Comparison of ENCODE assay signal across 1 cellular context in the genomic region with DNA sequence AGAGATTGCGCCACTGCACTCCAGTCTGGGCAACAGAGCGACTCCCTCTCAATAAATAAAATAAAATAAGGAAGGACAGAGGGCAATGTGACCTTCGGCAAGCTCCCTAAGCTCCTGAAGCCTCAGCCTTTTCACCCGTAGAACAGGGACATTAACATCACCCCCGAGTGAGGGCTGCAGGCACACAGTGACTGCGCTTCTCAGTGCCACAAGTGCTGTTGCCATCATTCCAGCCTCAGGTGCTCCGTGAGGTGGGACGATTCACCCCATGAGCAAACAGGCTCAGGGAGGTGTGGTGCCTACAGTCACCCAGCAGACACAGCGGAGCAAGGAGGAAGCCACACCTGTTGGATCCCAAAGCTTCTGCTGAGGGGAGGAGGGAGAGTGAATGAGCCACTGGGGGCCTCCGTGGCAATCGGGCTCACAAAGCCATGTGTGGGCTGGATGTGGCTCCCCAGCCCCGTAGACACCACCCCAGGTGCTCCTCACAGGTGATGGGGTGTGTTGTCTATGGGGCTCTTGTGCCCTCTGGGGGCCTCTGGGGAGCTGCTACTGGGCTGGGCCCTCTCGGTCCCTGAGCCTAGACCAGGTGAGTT.
TF ChIP-seq lines count a peak whose summit lies in the region.

No MANE protein-coding gene starts in this region.

TF ChIP-seq in HepG2, 621 proteins besides CTCF, POLR2A, EP300 and RAD21:
- TF ChIP-seq, protein P1, sequence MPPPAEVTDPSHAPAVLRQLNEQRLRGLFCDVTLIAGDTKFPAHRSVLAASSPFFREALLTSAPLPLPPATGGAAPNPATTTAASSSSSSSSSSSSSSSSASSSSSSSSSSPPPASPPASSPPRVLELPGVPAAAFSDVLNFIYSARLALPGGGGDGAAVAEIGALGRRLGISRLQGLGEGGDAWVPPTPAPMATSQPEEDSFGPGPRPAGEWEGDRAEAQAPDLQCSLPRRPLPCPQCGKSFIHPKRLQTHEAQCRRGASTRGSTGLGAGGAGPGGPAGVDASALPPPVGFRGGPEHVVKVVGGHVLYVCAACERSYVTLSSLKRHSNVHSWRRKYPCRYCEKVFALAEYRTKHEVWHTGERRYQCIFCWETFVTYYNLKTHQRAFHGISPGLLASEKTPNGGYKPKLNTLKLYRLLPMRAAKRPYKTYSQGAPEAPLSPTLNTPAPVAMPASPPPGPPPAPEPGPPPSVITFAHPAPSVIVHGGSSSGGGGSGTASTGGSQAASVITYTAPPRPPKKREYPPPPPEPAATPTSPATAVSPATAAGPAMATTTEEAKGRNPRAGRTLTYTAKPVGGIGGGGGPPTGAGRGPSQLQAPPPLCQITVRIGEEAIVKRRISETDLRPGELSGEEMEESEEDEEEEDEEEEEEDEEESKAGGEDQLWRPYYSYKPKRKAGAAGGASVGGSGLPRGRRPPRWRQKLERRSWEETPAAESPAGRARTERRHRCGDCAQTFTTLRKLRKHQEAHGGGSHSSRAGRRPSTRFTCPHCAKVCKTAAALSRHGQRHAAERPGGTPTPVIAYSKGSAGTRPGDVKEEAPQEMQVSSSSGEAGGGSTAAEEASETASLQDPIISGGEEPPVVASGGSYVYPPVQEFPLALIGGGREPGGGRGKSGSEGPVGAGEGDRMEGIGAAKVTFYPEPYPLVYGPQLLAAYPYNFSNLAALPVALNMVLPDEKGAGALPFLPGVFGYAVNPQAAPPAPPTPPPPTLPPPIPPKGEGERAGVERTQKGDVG (CRISPR knock-in tag; IDR thresholded peaks at IDR 0.05; ENCODE audit: borderline replicate concordance) = no peak
- no peak for TF ChIP-seq KAT8 (CRISPR knock-in tag; IDR thresholded peaks at IDR 0.05)
- TF ChIP-seq ZNF263 (CRISPR knock-in tag; IDR thresholded peaks at IDR 0.05) = peak; percentile 46; the same call in 1 of the 2 replicates
- TF ChIP-seq AGO1 (IDR thresholded peaks at IDR 0.05; ENCODE audit: low read depth, low read length, poor library complexity, severe bottlenecking) = peak; percentile 30
- TF ChIP-seq AGO2 (optimal IDR thresholded peaks at IDR 0.05; ENCODE audit: low read depth, low read length) = peak; percentile 40
TF ChIP-seq in HepG2: peak in this region for 3.
